In genomic region chr20:64055396-64055892, GRCh38 we compare ENCODE assay signal across 1 cellular context.
A peak's percentile ranks its signal among the peaks of the same experiment; 100 is the strongest.
TF ChIP-seq lines count a peak whose summit lies in the region.

No MANE protein-coding gene starts in this region.

TF ChIP-seq in HEK293, 187 proteins besides CTCF, POLR2A, EP300 and RAD21 (continued from another document):
- TF ChIP-seq ELK4 (IDR thresholded peaks at IDR 0.05; ENCODE audit: borderline replicate concordance, low read depth, low read length) (no peak), ZBTB10 (tag by site-specific recombination; IDR thresholded peaks at IDR 0.05) (0 out of 2 replicates have a peak, but pooled peaks have one; percentile 60), ZNF280D (tag by site-specific recombination; IDR thresholded peaks at IDR 0.05) (no peak), INSM2 (tag by site-specific recombination; IDR thresholded peaks at IDR 0.05) (no peak), PBX3 (CRISPR knock-in tag; IDR thresholded peaks at IDR 0.05) (no peak), HIC1 (tag by site-specific recombination; IDR thresholded peaks at IDR 0.05) (no peak), ZNF148 (tag by site-specific recombination; IDR thresholded peaks at IDR 0.05; ENCODE audit: borderline replicate concordance) (no peak), ZIC2 (tag by site-specific recombination; IDR thresholded peaks at IDR 0.05) (0 out of 2 replicates have a peak, but pooled peaks have one; percentile 27), WT1 (tag by site-specific recombination; IDR thresholded peaks at IDR 0.05) (no peak)
